1 cellular context compared by ENCODE assay signal in the genomic region with DNA sequence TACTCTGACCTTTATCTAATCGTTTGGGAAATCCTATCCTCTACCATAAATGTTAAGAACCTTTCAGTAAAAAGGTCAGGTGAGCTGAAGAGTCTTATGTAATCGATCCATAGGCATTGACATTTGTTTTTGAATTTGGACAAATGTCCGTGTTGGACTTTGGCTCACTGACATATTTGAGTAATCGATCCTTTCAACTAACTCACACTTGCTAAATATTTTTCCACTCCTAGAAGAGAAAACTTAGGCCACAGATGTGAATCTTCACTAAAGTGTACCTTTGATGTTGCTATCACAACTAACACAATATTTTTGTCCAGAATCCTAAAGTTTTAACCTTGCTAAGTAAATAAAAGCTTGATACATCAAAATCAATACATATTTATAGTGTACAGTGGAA.
TF ChIP-seq lines count a peak whose summit lies in the region.

No MANE protein-coding gene starts in this region.

TF ChIP-seq in HepG2, 621 proteins besides CTCF, POLR2A, EP300 and RAD21 (continued from another document and continues in another):
- TF ChIP-seq AHDC1 (CRISPR knock-in tag; IDR thresholded peaks at IDR 0.05; ENCODE audit: borderline replicate concordance) (peak; percentile 97), NR2F1 (CRISPR knock-in tag; IDR thresholded peaks at IDR 0.05) (peak; percentile 33 to 56; a peak in 2 of 4 replicates), RXRA (CRISPR knock-in tag; IDR thresholded peaks at IDR 0.05) (no peak), ZNF800 (CRISPR knock-in tag; IDR thresholded peaks at IDR 0.05) (no peak), HBP1 (CRISPR knock-in tag; IDR thresholded peaks at IDR 0.05; ENCODE audit: low read depth) (no peak), ZFP36L1 (CRISPR knock-in tag; IDR thresholded peaks at IDR 0.05) (no peak), ZBTB7B (CRISPR knock-in tag; IDR thresholded peaks at IDR 0.05) (no peak), RARA (CRISPR knock-in tag; IDR thresholded peaks at IDR 0.05) (peak; percentile 80), SMAD9 (CRISPR knock-in tag; IDR thresholded peaks at IDR 0.05) (no peak), RARG (CRISPR knock-in tag; IDR thresholded peaks at IDR 0.05; ENCODE audit: low read depth) (no peak), TCF12 (IDR thresholded peaks at IDR 0.05) (no peak), TCF12 (CRISPR knock-in tag; IDR thresholded peaks at IDR 0.05) (peak; percentile 78; the same call in 1 of the 2 replicates), TRIM24 (CRISPR knock-in tag; IDR thresholded peaks at IDR 0.05) (no peak), PRDM15 (CRISPR knock-in tag; IDR thresholded peaks at IDR 0.05) (no peak), ZFX (CRISPR knock-in tag; IDR thresholded peaks at IDR 0.05; ENCODE audit: low read depth) (no peak), ZC3H13 (CRISPR knock-in tag; IDR thresholded peaks at IDR 0.05) (no peak), ZNF563 (CRISPR knock-in tag; IDR thresholded peaks at IDR 0.05) (no peak), FOXJ3 (CRISPR knock-in tag; IDR thresholded peaks at IDR 0.05; ENCODE audit: borderline replicate concordance) (peak; percentile 84; the same call in 1 of the 2 replicates), RBAK (CRISPR knock-in tag; IDR thresholded peaks at IDR 0.05) (no peak), ZSCAN30 (CRISPR knock-in tag; IDR thresholded peaks at IDR 0.05) (no peak), ZNF879 (CRISPR knock-in tag; IDR thresholded peaks at IDR 0.05) (no peak), HDAC6 (IDR thresholded peaks at IDR 0.05; ENCODE audit: low read depth, low read length) (no peak), REXO4 (CRISPR knock-in tag; IDR thresholded peaks at IDR 0.05; ENCODE audit: borderline replicate concordance) (no peak), ZNF496 (CRISPR knock-in tag; IDR thresholded peaks at IDR 0.05; ENCODE audit: insufficient replicate concordance) (no peak)
- TF ChIP-seq, protein P1, sequence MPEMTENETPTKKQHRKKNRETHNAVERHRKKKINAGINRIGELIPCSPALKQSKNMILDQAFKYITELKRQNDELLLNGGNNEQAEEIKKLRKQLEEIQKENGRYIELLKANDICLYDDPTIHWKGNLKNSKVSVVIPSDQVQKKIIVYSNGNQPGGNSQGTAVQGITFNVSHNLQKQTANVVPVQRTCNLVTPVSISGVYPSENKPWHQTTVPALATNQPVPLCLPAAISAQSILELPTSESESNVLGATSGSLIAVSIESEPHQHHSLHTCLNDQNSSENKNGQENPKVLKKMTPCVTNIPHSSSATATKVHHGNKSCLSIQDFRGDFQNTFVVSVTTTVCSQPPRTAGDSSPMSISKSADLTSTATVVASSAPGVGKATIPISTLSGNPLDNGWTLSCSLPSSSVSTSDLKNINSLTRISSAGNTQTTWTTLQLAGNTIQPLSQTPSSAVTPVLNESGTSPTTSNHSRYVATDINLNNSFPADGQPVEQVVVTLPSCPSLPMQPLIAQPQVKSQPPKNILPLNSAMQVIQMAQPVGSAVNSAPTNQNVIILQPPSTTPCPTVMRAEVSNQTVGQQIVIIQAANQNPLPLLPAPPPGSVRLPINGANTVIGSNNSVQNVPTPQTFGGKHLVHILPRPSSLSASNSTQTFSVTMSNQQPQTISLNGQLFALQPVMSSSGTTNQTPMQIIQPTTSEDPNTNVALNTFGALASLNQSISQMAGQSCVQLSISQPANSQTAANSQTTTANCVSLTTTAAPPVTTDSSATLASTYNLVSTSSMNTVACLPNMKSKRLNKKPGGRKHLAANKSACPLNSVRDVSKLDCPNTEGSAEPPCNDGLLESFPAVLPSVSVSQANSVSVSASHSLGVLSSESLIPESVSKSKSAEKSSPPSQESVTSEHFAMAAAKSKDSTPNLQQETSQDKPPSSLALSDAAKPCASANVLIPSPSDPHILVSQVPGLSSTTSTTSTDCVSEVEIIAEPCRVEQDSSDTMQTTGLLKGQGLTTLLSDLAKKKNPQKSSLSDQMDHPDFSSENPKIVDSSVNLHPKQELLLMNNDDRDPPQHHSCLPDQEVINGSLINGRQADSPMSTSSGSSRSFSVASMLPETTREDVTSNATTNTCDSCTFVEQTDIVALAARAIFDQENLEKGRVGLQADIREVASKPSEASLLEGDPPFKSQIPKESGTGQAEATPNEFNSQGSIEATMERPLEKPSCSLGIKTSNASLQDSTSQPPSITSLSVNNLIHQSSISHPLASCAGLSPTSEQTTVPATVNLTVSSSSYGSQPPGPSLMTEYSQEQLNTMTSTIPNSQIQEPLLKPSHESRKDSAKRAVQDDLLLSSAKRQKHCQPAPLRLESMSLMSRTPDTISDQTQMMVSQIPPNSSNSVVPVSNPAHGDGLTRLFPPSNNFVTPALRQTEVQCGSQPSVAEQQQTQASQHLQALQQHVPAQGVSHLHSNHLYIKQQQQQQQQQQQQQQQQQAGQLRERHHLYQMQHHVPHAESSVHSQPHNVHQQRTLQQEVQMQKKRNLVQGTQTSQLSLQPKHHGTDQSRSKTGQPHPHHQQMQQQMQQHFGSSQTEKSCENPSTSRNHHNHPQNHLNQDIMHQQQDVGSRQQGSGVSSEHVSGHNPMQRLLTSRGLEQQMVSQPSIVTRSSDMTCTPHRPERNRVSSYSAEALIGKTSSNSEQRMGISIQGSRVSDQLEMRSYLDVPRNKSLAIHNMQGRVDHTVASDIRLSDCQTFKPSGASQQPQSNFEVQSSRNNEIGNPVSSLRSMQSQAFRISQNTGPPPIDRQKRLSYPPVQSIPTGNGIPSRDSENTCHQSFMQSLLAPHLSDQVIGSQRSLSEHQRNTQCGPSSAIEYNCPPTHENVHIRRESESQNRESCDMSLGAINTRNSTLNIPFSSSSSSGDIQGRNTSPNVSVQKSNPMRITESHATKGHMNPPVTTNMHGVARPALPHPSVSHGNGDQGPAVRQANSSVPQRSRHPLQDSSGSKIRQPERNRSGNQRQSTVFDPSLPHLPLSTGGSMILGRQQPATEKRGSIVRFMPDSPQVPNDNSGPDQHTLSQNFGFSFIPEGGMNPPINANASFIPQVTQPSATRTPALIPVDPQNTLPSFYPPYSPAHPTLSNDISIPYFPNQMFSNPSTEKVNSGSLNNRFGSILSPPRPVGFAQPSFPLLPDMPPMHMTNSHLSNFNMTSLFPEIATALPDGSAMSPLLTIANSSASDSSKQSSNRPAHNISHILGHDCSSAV (CRISPR knock-in tag; IDR thresholded peaks at IDR 0.05; ENCODE audit: borderline replicate concordance) = no peak
- TF ChIP-seq, protein P2, sequence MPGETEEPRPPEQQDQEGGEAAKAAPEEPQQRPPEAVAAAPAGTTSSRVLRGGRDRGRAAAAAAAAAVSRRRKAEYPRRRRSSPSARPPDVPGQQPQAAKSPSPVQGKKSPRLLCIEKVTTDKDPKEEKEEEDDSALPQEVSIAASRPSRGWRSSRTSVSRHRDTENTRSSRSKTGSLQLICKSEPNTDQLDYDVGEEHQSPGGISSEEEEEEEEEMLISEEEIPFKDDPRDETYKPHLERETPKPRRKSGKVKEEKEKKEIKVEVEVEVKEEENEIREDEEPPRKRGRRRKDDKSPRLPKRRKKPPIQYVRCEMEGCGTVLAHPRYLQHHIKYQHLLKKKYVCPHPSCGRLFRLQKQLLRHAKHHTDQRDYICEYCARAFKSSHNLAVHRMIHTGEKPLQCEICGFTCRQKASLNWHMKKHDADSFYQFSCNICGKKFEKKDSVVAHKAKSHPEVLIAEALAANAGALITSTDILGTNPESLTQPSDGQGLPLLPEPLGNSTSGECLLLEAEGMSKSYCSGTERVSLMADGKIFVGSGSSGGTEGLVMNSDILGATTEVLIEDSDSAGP (CRISPR knock-in tag; IDR thresholded peaks at IDR 0.05; ENCODE audit: borderline replicate concordance) = no peak
